ENCODE assay signal across 22 cellular contexts in genomic region chr1:2136836-2137235, GRCh38. TPM values are rescaled to one million over a fixed set of nuclear protein-coding genes. Genes with fewer than 3 reads are reported as not detected.
DNase-seq lines count a peak whose midpoint lies in the region; ATAC-seq, FAIRE-seq and TF ChIP-seq lines count a peak whose summit lies in the region.
"Had no signal": no experiment of that assay in that cellular context is flagged by ENCODE, and none has a peak within 500 bp of the region (broad histone marks: within the 10 kb centered on the region; RNA-seq: fewer than 3 reads in every experiment).

No MANE protein-coding gene starts in this region.

- 0 out of 2 replicates have a peak, but pooled peaks cover 2% of the 10 kb centered on the region for H3K36me3 Mint-ChIP-seq in WTC11
- H3K36me3 Mint-ChIP-seq in T-helper 2 cell treated with Interferon-gamma antibody and Interleukin-4, amounts not matched to agents 5 μg/mL and 100 μg/mL, for 36 hours (ENCODE audit: low read depth): no peaks in the 10 kb centered on the region
- H3K36me3 Mint-ChIP-seq: activated naive CD8-positive, alpha-beta T cell had no signal

- no peaks in the 10 kb centered on the region for H3K9me3 Mint-ChIP-seq in WTC11
- no peaks in the 10 kb centered on the region for H3K9me3 Mint-ChIP-seq in T-helper 2 cell treated with Interferon-gamma antibody and Interleukin-4, amounts not matched to agents 5 μg/mL and 100 μg/mL, for 36 hours
- H3K9me3 Mint-ChIP-seq: activated T-cell treated with anti-CD3 and anti-CD28 coated beads, Interleukin-2, amount 50 U/mL, for 72 hours; endodermal cell; nephron progenitor cell; stimulated activated memory B cell treated with anti-CD40 and anti-IgM and Interleukin-4, amounts not matched to agents 10 μg/mL and 1 μg/mL and 100 μg/mL, for 72 hours had no signal

- CTCF ChIA-PET in WTC11 (lab: Charles Lee): interaction anchor here (1.1 kb wide), 1 partner anchor 38 kb away, joined by 3 read pairs; no protein-coding TSS in a partner anchor

- H3K4me1 Mint-ChIP-seq in WTC11: peaks cover 7% of the 10 kb centered on the region
- H3K4me1 Mint-ChIP-seq in T-helper 2 cell treated with Interferon-gamma antibody and Interleukin-4, amounts not matched to agents 5 μg/mL and 100 μg/mL, for 36 hours (ENCODE audit: low read depth): peaks cover 6% of the 10 kb centered on the region

- H3K27ac ChIP-seq in mesodermal cell (ENCODE audit: low read depth, low read length, severe bottlenecking): peak overlapping the region; percentile 93
- H3K27ac ChIP-seq in small intestine (ENCODE audit: low read depth in 1 of 2, low read length in 1 of 2): peak overlapping the region; percentile 77 to 96
- H3K27ac ChIP-seq: KMS-11 had no signal

- no peak for FAIRE-seq in small intestine (lab: Jason Lieb, UNC)
- FAIRE-seq: HTR-8/SVneo had no signal

- 94 to 96% methylated on average over 10 to 11 of the region's 11 CpGs for WGBS in mesodermal cell (ENCODE audit: insufficient coverage in 2 of 2), 2 experiments
- WGBS in small intestine, 3 donors: 13 to 59% (median 41%) methylated on average over 11 of the region's 11 CpGs

- H3K36me3 ChIP-seq in mesodermal cell (ENCODE audit: control insufficient read depth, insufficient read depth, low read length) (no peaks in the 10 kb centered on the region), small intestine (ENCODE audit: control insufficient read depth in 2 of 2, insufficient read depth in 2 of 2, low read length in 2 of 2) (no peaks in the 10 kb centered on the region)

- H3K4me1 ChIP-seq in mesodermal cell (ENCODE audit: control insufficient read depth, insufficient read depth, low read length, poor library complexity, severe bottlenecking) (peaks cover 34% of the 10 kb centered on the region), small intestine (ENCODE audit: control insufficient read depth in 2 of 2, insufficient read depth in 1 of 2, low read depth in 1 of 2, low read length in 1 of 2) (peaks cover 0 to 7% of the 10 kb centered on the region in 2 donors)

- H3K4me3 ChIP-seq in mesodermal cell (ENCODE audit: extremely low read depth, insufficient read depth, low read length, poor library complexity, severe bottlenecking) (no peak overlapping the region), small intestine (ENCODE audit: low read depth in 1 of 2, low read length in 2 of 2) (no peak overlapping the region)
- H3K4me3 ChIP-seq: skin epidermis, testis had no signal

- H3K9me3 ChIP-seq in mesodermal cell (ENCODE audit: control insufficient read depth, low read length) (no peaks in the 10 kb centered on the region), small intestine (ENCODE audit: control insufficient read depth, low read depth) (no peaks in the 10 kb centered on the region)
- H3K9me3 ChIP-seq: testis had no signal

- ATAC-seq in WTC11 (no peak), HG03095 (IDR thresholded peaks at IDR 0.05; ENCODE audit: unreplicated experiment) (no peak), HG03135 (IDR thresholded peaks at IDR 0.05; ENCODE audit: unreplicated experiment) (no peak)
- ATAC-seq: activated CD4-positive, alpha-beta T cell treated with anti-CD3 and anti-CD28 coated beads for 36 hours; activated T-cell treated with anti-CD3 and anti-CD28 coated beads, Interleukin-2, amount 50 U/mL, for 72 hours; HCT116; stimulated activated memory B cell treated with anti-CD40 and anti-IgM and Interleukin-4, amounts not matched to agents 10 μg/mL and 1 μg/mL and 100 μg/mL, for 72 hours had no signal

- H3K27ac Mint-ChIP-seq in WTC11: peak overlapping the region; percentile 81
- H3K27ac Mint-ChIP-seq in T-helper 2 cell treated with Interferon-gamma antibody and Interleukin-4, amounts not matched to agents 5 μg/mL and 100 μg/mL, for 36 hours: no peak overlapping the region
- H3K27ac Mint-ChIP-seq: activated CD4-positive, alpha-beta T cell treated with anti-CD3 and anti-CD28 coated beads for 36 hours; activated naive CD8-positive, alpha-beta T cell; activated T-cell treated with anti-CD3 and anti-CD28 coated beads, Interleukin-2, amount 50 U/mL, for 72 hours; endodermal cell; nephron progenitor cell; stimulated activated memory B cell treated with anti-CD40 and anti-IgM and Interleukin-4, amounts not matched to agents 10 μg/mL and 1 μg/mL and 100 μg/mL, for 72 hours had no signal

- H3K4me3 Mint-ChIP-seq in WTC11: no peak overlapping the region
- H3K4me3 Mint-ChIP-seq in T-helper 2 cell treated with Interferon-gamma antibody and Interleukin-4, amounts not matched to agents 5 μg/mL and 100 μg/mL, for 36 hours: no peak overlapping the region
- H3K4me3 Mint-ChIP-seq: activated CD4-positive, alpha-beta T cell treated with anti-CD3 and anti-CD28 coated beads for 36 hours; activated naive CD8-positive, alpha-beta T cell; activated T-cell treated with anti-CD3 and anti-CD28 coated beads, Interleukin-2, amount 50 U/mL, for 72 hours; endodermal cell; nephron progenitor cell; stimulated activated memory B cell treated with anti-CD40 and anti-IgM and Interleukin-4, amounts not matched to agents 10 μg/mL and 1 μg/mL and 100 μg/mL, for 72 hours had no signal

- POLR2A ChIA-PET in WTC11 (lab: Charles Lee): no interaction called here

- no peaks in the 10 kb centered on the region; the same call in 1 of the 2 replicates for H3K27me3 Mint-ChIP-seq in WTC11 (ENCODE audit: low read depth)
- no peaks in the 10 kb centered on the region for H3K27me3 Mint-ChIP-seq in T-helper 2 cell treated with Interferon-gamma antibody and Interleukin-4, amounts not matched to agents 5 μg/mL and 100 μg/mL, for 36 hours (ENCODE audit: low read depth)
- H3K27me3 Mint-ChIP-seq: activated CD4-positive, alpha-beta T cell treated with anti-CD3 and anti-CD28 coated beads for 36 hours; activated naive CD8-positive, alpha-beta T cell; stimulated activated memory B cell treated with anti-CD40 and anti-IgM and Interleukin-4, amounts not matched to agents 10 μg/mL and 1 μg/mL and 100 μg/mL, for 72 hours had no signal

- TF ChIP-seq CTCF in WTC11 (IDR thresholded peaks at IDR 0.05) (no peak), GM20000 (IDR thresholded peaks at IDR 0.05; ENCODE audit: extremely low read depth, missing control alignments) (no peak)

- H3K27me3 ChIP-seq in small intestine (ENCODE audit: control insufficient read depth in 2 of 2, insufficient read depth in 2 of 2, low read length in 2 of 2): no peaks in the 10 kb centered on the region
- H3K27me3 ChIP-seq: testis had no signal

- DNase-seq in ELF-1 (ENCODE audit: low read depth, low spot score) (peak; percentile 38), WTC11 (ENCODE audit: low spot score) (no peak), small intestine (peak; percentile 45), GM20000 (ENCODE audit: low spot score) (no peak)
- no peak for DNase-seq in T-helper 2 cell treated with Interferon-gamma antibody and Interleukin-4, amounts not matched to agents 5 μg/mL and 100 μg/mL, for 36 hours (ENCODE audit: low spot score)
- DNase-seq: activated CD4-positive, alpha-beta T cell treated with anti-CD3 and anti-CD28 coated beads for 36 hours; activated CD8-positive, alpha-beta memory T cell treated with anti-CD3 and anti-CD28 coated beads for 24 hours; activated T-cell treated with anti-CD3 and anti-CD28 coated beads, Interleukin-2, amount 50 U/mL, for 72 hours; endodermal cell; kidney glomerular epithelial cell; mesenchymal stem cell; nephron progenitor cell; testis had no signal

TF ChIP-seq in WTC11, 78 proteins besides CTCF, POLR2A, EP300 and RAD21 (continues in another document):
- TF ChIP-seq TEAD1 (CRISPR knock-in tag; IDR thresholded peaks at IDR 0.05) (no peak), JUN (CRISPR knock-in tag; IDR thresholded peaks at IDR 0.05) (no peak), ERG (CRISPR knock-in tag; IDR thresholded peaks at IDR 0.05) (no peak), PRDM15 (CRISPR knock-in tag; IDR thresholded peaks at IDR 0.05) (no peak), ZBTB21 (CRISPR knock-in tag; IDR thresholded peaks at IDR 0.05; ENCODE audit: borderline replicate concordance) (no peak), ZNF317 (CRISPR knock-in tag; IDR thresholded peaks at IDR 0.05; ENCODE audit: borderline replicate concordance, low read depth) (no peak)

RNA-seq across cellular contexts. Expression of gene FAAP20, which starts 57.7 kb away (rescaled TPM):
- total RNA-seq in WTC11 (2021): 133 to 151 TPM (median 150 TPM) in 3 replicates
- 106 TPM for polyA plus RNA-seq in mesodermal cell (2013, experiment 1 of 2)
- polyA plus RNA-seq in mesodermal cell (2013, experiment 2 of 2): 81.5 TPM
- 10 to 100 TPM; 20.6 to 51.4 (median 39.4) TPM for polyA plus RNA-seq in small intestine

Comparison
In these comparisons a context has a peak if more than half of its experiments do, and no peak if none do; other contexts are left out.
1. DNase-seq: peak in ELF-1 (single experiment) and small intestine (single experiment); none in WTC11 (single experiment), GM20000 (single experiment) and T-helper 2 cell treated with Interferon-gamma antibody and Interleukin-4, amounts not matched to agents 5 μg/mL and 100 μg/mL, for 36 hours (single experiment).